In the genomic region with DNA sequence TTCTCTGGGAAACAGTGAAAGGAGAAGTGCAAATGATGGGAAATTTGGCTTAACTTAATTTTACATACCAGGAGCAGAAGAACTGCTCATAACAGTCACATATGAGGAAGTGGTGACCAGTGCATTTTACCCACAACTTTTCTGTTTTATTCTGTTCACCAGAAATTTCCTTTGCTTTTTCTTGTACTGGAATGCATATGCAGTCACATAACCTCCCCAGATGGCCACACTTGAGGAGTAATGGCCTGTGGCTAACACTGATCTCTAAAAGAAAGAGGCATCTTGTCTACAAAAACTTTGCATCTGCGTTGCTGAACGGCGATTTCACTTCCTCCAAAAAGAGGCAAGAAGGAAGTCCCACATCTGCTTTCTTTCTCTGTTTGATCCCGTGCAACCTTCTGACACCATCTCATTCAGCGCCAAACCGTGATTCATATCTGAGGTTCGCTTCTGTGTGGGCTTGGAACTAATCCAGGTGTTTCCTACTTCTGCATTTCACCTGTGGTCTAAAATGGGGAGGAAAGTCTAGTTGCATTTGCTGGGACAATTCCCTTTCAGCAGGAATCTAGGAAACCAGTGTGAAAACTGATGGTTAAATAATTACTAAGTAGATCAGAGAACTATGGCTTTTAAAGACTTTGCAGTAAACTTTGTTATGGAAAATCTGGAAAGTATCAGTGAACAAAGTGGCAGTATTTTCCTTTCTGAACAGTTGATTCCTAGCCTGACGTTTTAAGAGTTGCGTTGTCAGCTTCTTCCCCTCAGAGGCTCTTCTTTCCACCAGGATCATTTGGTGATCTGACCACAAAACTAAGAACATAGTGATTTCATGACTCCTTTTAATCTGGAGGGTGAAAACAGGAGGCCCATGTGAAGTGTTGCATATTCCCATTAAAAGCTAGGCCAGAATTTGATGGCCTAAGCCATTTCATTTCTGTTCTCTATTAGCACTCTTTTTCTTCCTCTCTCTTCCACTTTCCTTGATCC, we compare ENCODE assay signal across 8 cellular contexts. TPM values are rescaled to one million over a fixed set of nuclear protein-coding genes. Genes with fewer than 3 reads are reported as not detected.
DNase-seq lines count a peak whose midpoint lies in the region; ATAC-seq and TF ChIP-seq lines count a peak whose summit lies in the region.

No MANE protein-coding gene starts in this region.

- POLR2A ChIA-PET in T-cell (lab: Charles Lee) = no interaction called here

- BruUV-seq in Calu3 (replicated peaks; lab: Mats Ljungman, UMichigan) = no TSS peak

- DNase-seq in Calu3 = peak; percentile 22
- peak in 3 of 34 experiments; percentile 6 to 37 (median 15) for DNase-seq in T-cell
- DNase-seq in lung microvascular endothelial cell (ENCODE audit: low read depth in 2 of 2) = peak; percentile 42 to 78
- DNase-seq in chondrocyte (ENCODE audit: low spot score) = no peak
- DNase-seq in RKO (ENCODE audit: low spot score) = no peak
- no peak for DNase-seq in BE2C

- ATAC-seq in GM19372 (IDR thresholded peaks at IDR 0.05; ENCODE audit: low read depth, unreplicated experiment) (peak; percentile 78), HG03280 (IDR thresholded peaks at IDR 0.05; ENCODE audit: unreplicated experiment) (peak; percentile 90), T-cell (replicated peaks in 1 of 4) (peak in 3 of 4 experiments; percentile 30 to 53 (median 37))

- H3K4me3 Mint-ChIP-seq in Calu3 (ENCODE audit: low read depth, unreplicated experiment) = no peak overlapping the region
- H3K4me3 Mint-ChIP-seq in T-cell = no peak overlapping the region
- no peak overlapping the region for H3K4me3 Mint-ChIP-seq in chondrocyte (ENCODE audit: unreplicated experiment)

- CTCF ChIA-PET in Calu3 (lab: Charles Lee) = no interaction called here
- CTCF ChIA-PET in T-cell (lab: Charles Lee) = no interaction called here

- H3K9me3 ChIP-seq in BE2C = no peaks in the 10 kb centered on the region

- H3K27me3 Mint-ChIP-seq in Calu3 (ENCODE audit: unreplicated experiment) (no peaks in the 10 kb centered on the region), T-cell (no peaks in the 10 kb centered on the region), chondrocyte (ENCODE audit: low read depth) (peaks cover 43% of the 10 kb centered on the region)

- H3K4me1 ChIP-seq in BE2C = no peaks in the 10 kb centered on the region

- no peak overlapping the region for H3K4me3 ChIP-seq in BE2C (ENCODE audit: low read depth, low read length)

- H3K27ac Mint-ChIP-seq in Calu3 (ENCODE audit: unreplicated experiment) = no peak overlapping the region
- H3K27ac Mint-ChIP-seq in T-cell = peak overlapping the region; percentile 7 to 15
- H3K27ac Mint-ChIP-seq in chondrocyte (ENCODE audit: unreplicated experiment) = no peak overlapping the region

- H3K27me3 ChIP-seq in BE2C = no peaks in the 10 kb centered on the region

- TF ChIP-seq CTCF in Calu3 (IDR thresholded peaks at IDR 0.05; ENCODE audit: unreplicated experiment) (no peak), chondrocyte (IDR thresholded peaks at IDR 0.05) (no peak), BE2C (IDR thresholded peaks at IDR 0.05; ENCODE audit: low read depth, low read length) (no peak)

- H3K4me1 Mint-ChIP-seq in Calu3 (ENCODE audit: low read depth, unreplicated experiment) (peaks cover 16% of the 10 kb centered on the region), T-cell (peaks cover 8 to 13% (median 12%) of the 10 kb centered on the region in 3 donors), chondrocyte (ENCODE audit: low read depth) (peaks cover 11% of the 10 kb centered on the region)

- no peaks in the 10 kb centered on the region for H3K36me3 ChIP-seq in BE2C

- no peaks in the 10 kb centered on the region for H3K9me3 Mint-ChIP-seq in Calu3 (ENCODE audit: low read depth, unreplicated experiment)
- H3K9me3 Mint-ChIP-seq in T-cell = no peaks in the 10 kb centered on the region
- H3K9me3 Mint-ChIP-seq in chondrocyte (ENCODE audit: low read depth) = no peaks in the 10 kb centered on the region

- intact Hi-C loops in Calu3 (cut with micrococcal nuclease; ENCODE audit: unreplicated experiment) = no loop called here

- H3K36me3 Mint-ChIP-seq in Calu3 (ENCODE audit: insufficient read depth, unreplicated experiment) (no peaks in the 10 kb centered on the region), T-cell (no peaks in the 10 kb centered on the region), chondrocyte (ENCODE audit: low read depth) (no peaks in the 10 kb centered on the region)

RNA-seq across cellular contexts. Expression of gene MPEG1, which starts 4.2 kb away (rescaled TPM):
- total RNA-seq in Calu3 (2022) (not detected in 2 replicates), T-cell (1 to 10 TPM in 4 of 5 donors, under 1 TPM in 1; 0.93 to 3.0 (median 1.4) TPM), lung microvascular endothelial cell (not detected in 2 replicates), chondrocyte (not detected in 3 replicates)
- not detected for polyA plus RNA-seq in BE2C (2012; ENCODE audit: insufficient read depth, insufficient read length, low read depth)

RNA-seq across cellular contexts. Expression of gene DTX4, which starts 45.0 kb away (rescaled TPM):
- total RNA-seq in Calu3 (2022) (56.7 and 65.8 TPM in 2 replicates), T-cell (1 to 10 TPM in 4 of 5 donors, under 1 TPM in 1; 0.70 to 3.7 (median 2.1) TPM), lung microvascular endothelial cell (8.7 and 61.5 TPM in 2 replicates), chondrocyte (3.1 to 4.4 TPM (median 3.4 TPM) in 3 replicates)
- polyA plus RNA-seq in BE2C (2012; ENCODE audit: insufficient read depth, insufficient read length, low read depth) = 0.31 TPM

Comparison
In these comparisons a context has a peak if more than half of its experiments do, and no peak if none do; other contexts are left out.
1. DNase-seq: peak in Calu3 (single experiment) and lung microvascular endothelial cell (2 of 2); none in chondrocyte (single experiment), RKO (single experiment) and BE2C (single experiment).
2. H3K27ac Mint-ChIP-seq: peak in T-cell (2 of 2); none in Calu3 (single experiment) and chondrocyte (single experiment).
3. ATAC-seq: peak in every context shown above with its lines; median percentile 90 in HG03280; 78 in GM19372; 37 in T-cell.